In genomic region chr18:22778996-22779395, GRCh38 we compare ENCODE assay signal across 19 cellular contexts.
A peak's percentile ranks its signal among the peaks of the same experiment; 100 is the strongest.
DNase-seq lines count a peak whose midpoint lies in the region; ATAC-seq and TF ChIP-seq lines count a peak whose summit lies in the region.
"Had no signal": no experiment of that assay in that cellular context is flagged by ENCODE, and none has a peak within 500 bp of the region (broad histone marks: within the 10 kb centered on the region; RNA-seq: fewer than 3 reads in every experiment).

No MANE protein-coding gene starts in this region.

- peak; percentile 18 for DNase-seq in NCI-H2171 treated with DMSO at 0.1 percent for 48 hours (lab: John Stamatoyannopoulos, UW)
- DNase-seq in NCI-H2171 (lab: John Stamatoyannopoulos, UW), result no peak
- DNase-seq in EL, result peak; percentile 10
- DNase-seq in NCI-H510A treated with DMSO at 0.1 percent for 48 hours (lab: John Stamatoyannopoulos, UW), result peak; percentile 36
- peak; percentile 18 for DNase-seq in mucosa of gallbladder (ENCODE audit: low spot score)
- DNase-seq in NCI-H146 treated with DMSO at 0.1 percent for 48 hours (lab: John Stamatoyannopoulos, UW; ENCODE audit: unreplicated experiment), result no peak
- no peak for DNase-seq in NCI-H2196 treated with DMSO at 0.1 percent for 48 hours (lab: John Stamatoyannopoulos, UW; ENCODE audit: unreplicated experiment)
- DNase-seq: activated CD8-positive, alpha-beta T cell treated with anti-CD3 and anti-CD28 coated beads, Interleukin-2, amount 10 ng/mL, durations not matched to agents 7 days and 5 days; activated naive CD4-positive, alpha-beta T cell treated with anti-CD3 and anti-CD28 coated beads, Interleukin-2, amount 10 ng/mL, durations not matched to agents 7 days and 5 days; activated T-cell treated with anti-CD3 and anti-CD28 coated beads, Interleukin-2, amount 50 U/mL, for 24 hours; DND-41; effector memory CD4-positive, alpha-beta T cell; GM23248; KBM-7; NCI-H446 treated with DMSO at 0.1 percent for 48 hours; spleen; stimulated activated CD4-positive, alpha-beta T cell treated with anti-CD3 and anti-CD28 coated beads, Interleukin-4, amount 100 ng/mL, for 4 hours had no signal

- ATAC-seq in GM18505 (IDR thresholded peaks at IDR 0.05; ENCODE audit: unreplicated experiment), result no peak
- ATAC-seq: activated CD4-positive, CD25-positive, alpha-beta regulatory T cell treated with anti-CD3 and anti-CD28 coated beads, Interleukin-2, amount 50 U/mL, for 24 hours; activated CD8-positive, alpha-beta T cell treated with anti-CD3 and anti-CD28 coated beads, Interleukin-2, amount 10 ng/mL, durations not matched to agents 7 days and 5 days had no signal

- TF ChIP-seq POLR2A in GM18505 (IDR thresholded peaks at IDR 0.05; ENCODE audit: borderline replicate concordance, extremely low read depth, insufficient read depth, insufficient read length), result no peak

Comparison
In these comparisons a context has a peak if more than half of its experiments do, and no peak if none do; other contexts are left out.
1. DNase-seq: peak in NCI-H2171 treated with DMSO at 0.1 percent for 48 hours (single experiment), EL (single experiment), NCI-H510A treated with DMSO at 0.1 percent for 48 hours (single experiment) and mucosa of gallbladder (single experiment); none in NCI-H2171 (single experiment), NCI-H146 treated with DMSO at 0.1 percent for 48 hours (single experiment) and NCI-H2196 treated with DMSO at 0.1 percent for 48 hours (single experiment).